26 cellular contexts compared by ENCODE assay signal in the genomic region with DNA sequence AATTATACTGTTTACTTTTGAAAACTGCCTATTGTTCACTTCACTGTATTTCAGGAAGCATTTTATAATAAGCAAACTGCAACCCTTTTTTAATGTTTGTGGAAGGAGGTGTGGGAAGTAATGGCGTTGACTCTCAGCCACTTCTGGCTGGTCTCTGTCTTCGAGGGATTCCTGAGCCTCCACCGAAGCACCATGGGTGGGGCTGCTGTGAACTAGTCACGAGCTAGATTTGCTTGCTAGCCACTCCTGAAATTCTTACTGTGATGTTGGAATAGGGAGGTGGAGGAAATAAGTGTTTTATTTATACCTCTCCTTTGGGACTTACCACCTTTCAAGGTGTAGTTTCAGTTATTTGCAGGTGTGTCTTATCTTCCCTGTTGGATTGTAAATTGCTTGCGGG. TPM values are rescaled to one million over a fixed set of nuclear protein-coding genes. Genes with fewer than 3 reads are reported as not detected.
"Had no signal": no experiment of that assay in that cellular context is flagged by ENCODE, and none has a peak within 500 bp of the region (broad histone marks: within the 10 kb centered on the region; RNA-seq: fewer than 3 reads in every experiment).

No MANE protein-coding gene starts in this region.

- H3K36me3 Mint-ChIP-seq: activated naive CD8-positive, alpha-beta T cell treated with anti-CD3 and anti-CD28 coated beads for 36 hours; natural killer cell had no signal

- H3K4me3 Mint-ChIP-seq: activated naive CD4-positive, alpha-beta T cell treated with anti-CD3 and anti-CD28 coated beads for 36 hours; activated naive CD8-positive, alpha-beta T cell treated with anti-CD3 and anti-CD28 coated beads for 36 hours; activated T-helper 1 cell treated with anti-CD3 and anti-CD28 coated beads, Interleukin-12 subunit alpha, Interleukin-12 subunit beta, Interleukin-2, Interleukin-4 antibody, amounts not matched to agents 30 ng/mL and 10 ng/mL and 1 ng/mL, durations not matched to agents 14 hours and 24 hours and 36 hours; natural killer cell had no signal

- ATAC-seq: body of pancreas, gastrocnemius medialis, natural killer cell, right cardiac atrium had no signal

- H3K4me1 ChIP-seq: adrenal gland, gastrocnemius medialis, testis, uterus had no signal

- H3K27ac Mint-ChIP-seq: activated naive CD4-positive, alpha-beta T cell treated with anti-CD3 and anti-CD28 coated beads for 36 hours; activated naive CD8-positive, alpha-beta T cell treated with anti-CD3 and anti-CD28 coated beads for 36 hours; activated T-helper 1 cell treated with anti-CD3 and anti-CD28 coated beads, Interleukin-12 subunit alpha, Interleukin-12 subunit beta, Interleukin-2, Interleukin-4 antibody, amounts not matched to agents 30 ng/mL and 10 ng/mL and 1 ng/mL, durations not matched to agents 14 hours and 24 hours and 36 hours; natural killer cell had no signal

- H3K9me3 ChIP-seq: adrenal gland, body of pancreas, gastrocnemius medialis, testis, uterus had no signal

- H3K27me3 ChIP-seq: adrenal gland, body of pancreas, gastrocnemius medialis, testis, uterus had no signal

- DNase-seq: activated CD4-positive, alpha-beta T cell treated with anti-CD3 and anti-CD28 coated beads for 4 hours; activated CD4-positive, alpha-beta T cell treated with anti-CD3 and anti-CD28 coated beads, Interleukin-2, amount 50 U/mL, for 4 hours; activated CD8-positive, alpha-beta memory T cell treated with anti-CD3 and anti-CD28 coated beads for 24 hours; activated effector memory CD4-positive, alpha-beta T cell treated with anti-CD3 and anti-CD28 coated beads, Interleukin-2, amount 50 U/mL, for 16 hours; activated naive CD4-positive, alpha-beta T cell treated with anti-CD3 and anti-CD28 coated beads for 36 hours; activated naive CD8-positive, alpha-beta T cell treated with anti-CD3 and anti-CD28 coated beads for 36 hours; adrenal gland; aorta; body of pancreas; effector memory CD4-positive, alpha-beta T cell; erythroblast; gastrocnemius medialis; glutamatergic neuron; islet precursor cell; mammary epithelial cell; natural killer cell; right cardiac atrium; stimulated activated CD4-positive, alpha-beta T cell treated with anti-CD3 and anti-CD28 coated beads, Interleukin-2, amount 100 ng/mL, for 48 hours; stimulated activated naive CD4-positive, alpha-beta T cell treated with Interleukin-2 at 50 U/mL for 16 hours; T-helper 9 cell; testis; trophoblast cell; uterus had no signal

- H3K4me1 Mint-ChIP-seq: activated naive CD8-positive, alpha-beta T cell treated with anti-CD3 and anti-CD28 coated beads for 36 hours; natural killer cell had no signal

- FAIRE-seq: TTC549 had no signal

- H3K36me3 ChIP-seq: adrenal gland, gastrocnemius medialis, uterus had no signal

- H3K4me3 ChIP-seq: adrenal gland, body of pancreas, gastrocnemius medialis, testis, uterus had no signal

- H3K27ac ChIP-seq: adrenal gland, body of pancreas, gastrocnemius medialis, testis, uterus, VCaP had no signal

- H3K9me3 Mint-ChIP-seq: activated naive CD4-positive, alpha-beta T cell treated with anti-CD3 and anti-CD28 coated beads for 36 hours; activated naive CD8-positive, alpha-beta T cell treated with anti-CD3 and anti-CD28 coated beads for 36 hours; activated T-helper 1 cell treated with anti-CD3 and anti-CD28 coated beads, Interleukin-12 subunit alpha, Interleukin-12 subunit beta, Interleukin-2, Interleukin-4 antibody, amounts not matched to agents 30 ng/mL and 10 ng/mL and 1 ng/mL, durations not matched to agents 14 hours and 24 hours and 36 hours; natural killer cell had no signal

RNA-seq across cellular contexts. Expression of gene PIP5K1B, which starts 26.8 kb away (rescaled TPM):
- polyA plus RNA-seq: mammary epithelial cell had no signal
